ENCODE assay signal across 8 cellular contexts in the genomic region with DNA sequence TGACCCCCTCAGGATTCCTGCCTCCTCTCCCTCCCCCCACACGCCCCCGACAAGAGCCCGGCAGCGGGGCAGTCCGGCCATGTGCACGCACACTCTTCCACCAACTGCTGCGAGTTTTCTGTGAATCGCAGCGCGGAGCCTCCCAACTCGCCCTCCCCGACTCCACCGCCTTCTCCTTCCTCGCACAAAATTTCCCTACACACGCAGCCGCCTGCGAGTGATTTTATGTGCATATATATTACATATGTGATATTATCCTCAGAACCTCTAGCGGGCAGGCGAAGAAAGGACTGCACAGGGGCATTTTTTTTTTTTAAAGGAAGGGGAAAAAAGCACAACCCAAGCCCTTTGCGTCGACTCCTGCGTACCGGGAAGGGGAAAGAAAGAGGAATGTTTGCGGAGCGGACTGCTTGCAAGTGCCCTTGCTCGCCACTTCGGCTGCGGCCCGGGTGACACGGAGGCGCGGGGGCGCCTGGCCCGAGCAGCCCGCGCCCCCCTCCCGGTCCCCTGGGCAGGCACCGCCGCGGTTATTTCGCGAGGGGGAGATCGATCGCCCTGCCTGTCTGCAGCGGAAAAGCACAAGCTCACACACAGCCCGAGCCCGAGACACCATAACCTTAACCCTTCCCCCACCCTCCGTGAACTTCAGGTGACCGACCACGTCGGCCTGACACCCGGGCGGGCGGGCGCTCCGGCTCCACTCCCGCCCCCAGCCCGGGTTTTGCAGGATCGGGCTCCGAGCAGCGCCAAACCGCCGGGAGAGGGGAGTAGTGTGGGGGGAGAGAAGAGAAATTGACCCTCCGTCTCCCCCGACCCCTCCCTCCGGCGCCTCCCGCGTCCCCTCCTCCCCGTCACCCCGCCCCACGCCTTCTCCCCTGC. TPM values are rescaled to one million over a fixed set of nuclear protein-coding genes. Genes with fewer than 3 reads are reported as not detected.
DNase-seq lines count a peak whose midpoint lies in the region; ATAC-seq and TF ChIP-seq lines count a peak whose summit lies in the region.

No MANE protein-coding gene starts in this region.

- H3K4me3 ChIP-seq in neural cell (ENCODE audit: low read length) (peak overlapping the region; percentile 86), subcutaneous abdominal adipose tissue (ENCODE audit: low read depth in 1 of 5, low read length in 5 of 5) (peak overlapping the region; percentile 71 to 93 (median 82))

- peaks cover 13% of the 10 kb centered on the region for H4K20me1 ChIP-seq in neural cell (ENCODE audit: insufficient read depth)

- peaks cover 0 to 30% (median 20%) of the 10 kb centered on the region in 5 donors for H3K4me1 ChIP-seq in subcutaneous abdominal adipose tissue (ENCODE audit: control insufficient read depth in 5 of 5, insufficient read depth in 5 of 5, low read length in 5 of 5)

- H3K27ac ChIP-seq in neural cell (ENCODE audit: low read length), result peak overlapping the region; percentile 81
- peak overlapping the region; percentile 88 for H3K27ac ChIP-seq in subcutaneous abdominal adipose tissue (ENCODE audit: low read depth, low read length)

- H3K27me3 ChIP-seq in neural cell (ENCODE audit: insufficient read depth, low read depth, low read length) (no peaks in the 10 kb centered on the region), subcutaneous abdominal adipose tissue (ENCODE audit: control insufficient read depth in 5 of 5, insufficient read depth in 4 of 5, low read length in 5 of 5) (no peaks in the 10 kb centered on the region)

- DNase-seq in COR-L47 (lab: John Stamatoyannopoulos, UW), result peak; percentile 64
- peak; percentile 37 for DNase-seq in activated T-helper 9 cell treated with anti-CD3 and anti-CD28 coated beads, Interleukin-2, amount 50 U/mL, for 16 hours (ENCODE audit: low read depth)
- peak; percentile 49 for DNase-seq in fibroblast of the conjunctiva (ENCODE audit: low read depth)

- H3K36me3 ChIP-seq in neural cell (ENCODE audit: insufficient read depth, low read length) (no peaks in the 10 kb centered on the region), subcutaneous abdominal adipose tissue (ENCODE audit: control insufficient read depth in 5 of 5, insufficient read depth in 5 of 5, low read length in 5 of 5) (no peaks in the 10 kb centered on the region)

- H3K4me2 ChIP-seq in neural cell (ENCODE audit: low read length), result peak overlapping the region; percentile 80

- H3K9ac ChIP-seq in neural cell (ENCODE audit: low read length) (peak overlapping the region; percentile 93), subcutaneous abdominal adipose tissue (ENCODE audit: low read length in 5 of 5) (peak overlapping the region; percentile 23 to 79 (median 56))

- H3K9me3 ChIP-seq in neural cell (ENCODE audit: low read length) (no peaks in the 10 kb centered on the region), subcutaneous abdominal adipose tissue (ENCODE audit: control insufficient read depth in 5 of 5, low read length in 5 of 5) (no peaks in the 10 kb centered on the region)

- TF ChIP-seq EP300 in neural cell (conservative IDR thresholded peaks at IDR 0.05; ENCODE audit: poor library complexity, severe bottlenecking), result peak; percentile 26

- peak; percentile 48 for ATAC-seq in GM19372 (IDR thresholded peaks at IDR 0.05; ENCODE audit: low read depth, unreplicated experiment)
- peak; percentile 52 for ATAC-seq in HG03521 (IDR thresholded peaks at IDR 0.05; ENCODE audit: unreplicated experiment)

- H3K9me2 ChIP-seq in neural cell (ENCODE audit: insufficient read depth, low read length), result no peaks in the 10 kb centered on the region

- H3F3A ChIP-seq in neural cell (ENCODE audit: insufficient read depth, low read length, poor library complexity, severe bottlenecking), result no peaks in the 10 kb centered on the region

- H2AFZ ChIP-seq in neural cell (ENCODE audit: low read depth, low read length), result peak overlapping the region; percentile 6

- TF ChIP-seq CTCF in neural cell (IDR thresholded peaks at IDR 0.05; ENCODE audit: poor library complexity, severe bottlenecking), result peak; percentile 65

- H3K79me2 ChIP-seq in neural cell (replicated peaks; ENCODE audit: insufficient read depth, low read length), result peaks cover 49% of the 10 kb centered on the region

- TF ChIP-seq RAD21 in neural cell (conservative IDR thresholded peaks at IDR 0.05), result peak; percentile 49

TF ChIP-seq in PFSK-1, 5 proteins besides CTCF, POLR2A, EP300 and RAD21:
- no peak; the same call in 1 of the 2 replicates for TF ChIP-seq TAF1 (IDR thresholded peaks at IDR 0.05; ENCODE audit: borderline replicate concordance, insufficient read depth, low read length)
- TF ChIP-seq POLR2AphosphoS5 (IDR thresholded peaks at IDR 0.05; ENCODE audit: low read depth, low read length), result peak; percentile 47; the same call in 1 of the 2 replicates
- peak; percentile 35 for TF ChIP-seq FOXP2 (optimal IDR thresholded peaks at IDR 0.05; ENCODE audit: borderline replicate concordance, extremely low read depth, extremely low read length, insufficient read depth)
- TF ChIP-seq, protein P1, sequence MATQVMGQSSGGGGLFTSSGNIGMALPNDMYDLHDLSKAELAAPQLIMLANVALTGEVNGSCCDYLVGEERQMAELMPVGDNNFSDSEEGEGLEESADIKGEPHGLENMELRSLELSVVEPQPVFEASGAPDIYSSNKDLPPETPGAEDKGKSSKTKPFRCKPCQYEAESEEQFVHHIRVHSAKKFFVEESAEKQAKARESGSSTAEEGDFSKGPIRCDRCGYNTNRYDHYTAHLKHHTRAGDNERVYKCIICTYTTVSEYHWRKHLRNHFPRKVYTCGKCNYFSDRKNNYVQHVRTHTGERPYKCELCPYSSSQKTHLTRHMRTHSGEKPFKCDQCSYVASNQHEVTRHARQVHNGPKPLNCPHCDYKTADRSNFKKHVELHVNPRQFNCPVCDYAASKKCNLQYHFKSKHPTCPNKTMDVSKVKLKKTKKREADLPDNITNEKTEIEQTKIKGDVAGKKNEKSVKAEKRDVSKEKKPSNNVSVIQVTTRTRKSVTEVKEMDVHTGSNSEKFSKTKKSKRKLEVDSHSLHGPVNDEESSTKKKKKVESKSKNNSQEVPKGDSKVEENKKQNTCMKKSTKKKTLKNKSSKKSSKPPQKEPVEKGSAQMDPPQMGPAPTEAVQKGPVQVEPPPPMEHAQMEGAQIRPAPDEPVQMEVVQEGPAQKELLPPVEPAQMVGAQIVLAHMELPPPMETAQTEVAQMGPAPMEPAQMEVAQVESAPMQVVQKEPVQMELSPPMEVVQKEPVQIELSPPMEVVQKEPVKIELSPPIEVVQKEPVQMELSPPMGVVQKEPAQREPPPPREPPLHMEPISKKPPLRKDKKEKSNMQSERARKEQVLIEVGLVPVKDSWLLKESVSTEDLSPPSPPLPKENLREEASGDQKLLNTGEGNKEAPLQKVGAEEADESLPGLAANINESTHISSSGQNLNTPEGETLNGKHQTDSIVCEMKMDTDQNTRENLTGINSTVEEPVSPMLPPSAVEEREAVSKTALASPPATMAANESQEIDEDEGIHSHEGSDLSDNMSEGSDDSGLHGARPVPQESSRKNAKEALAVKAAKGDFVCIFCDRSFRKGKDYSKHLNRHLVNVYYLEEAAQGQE (IDR thresholded peaks at IDR 0.05; ENCODE audit: insufficient read depth in 1 of 2, low read depth in 2 of 2, low read length in 2 of 2), result no peak
- TF ChIP-seq SIN3A (IDR thresholded peaks at IDR 0.05; ENCODE audit: borderline replicate concordance, insufficient read depth, low read length), result 0 out of 2 replicates have a peak, but pooled peaks have one; percentile 4

TF ChIP-seq in neural cell, 6 proteins besides CTCF, POLR2A, EP300 and RAD21:
- peak; percentile 59 for TF ChIP-seq SMC3 (conservative IDR thresholded peaks at IDR 0.05; ENCODE audit: poor library complexity)
- TF ChIP-seq TAF1 (IDR thresholded peaks at IDR 0.05; ENCODE audit: low read depth), result peak; percentile 37
- TF ChIP-seq POLR2AphosphoS5 (IDR thresholded peaks at IDR 0.05), result no peak
- peak; percentile 76 for TF ChIP-seq MXI1 (conservative IDR thresholded peaks at IDR 0.05; ENCODE audit: poor library complexity, severe bottlenecking)
- no peak for TF ChIP-seq EZH2 (IDR thresholded peaks at IDR 0.05; ENCODE audit: borderline replicate concordance, insufficient read depth, low read length, poor library complexity, severe bottlenecking)
- TF ChIP-seq, protein P1 (IDR thresholded peaks at IDR 0.05; ENCODE audit: borderline replicate concordance), result no peak

RNA-seq across cellular contexts. Expression of a gene that starts 2.2 kb away (rescaled TPM):
- polyA plus RNA-seq in PFSK-1 (2012; ENCODE audit: insufficient read length, low read depth), result 16.7 TPM
- polyA plus RNA-seq in neural cell, result 11.2 and 12.1 TPM in 2 replicates
- 39.9 and 43.5 TPM in 2 replicates for polyA minus RNA-seq in neural cell

Comparison
In these comparisons a context has a peak if more than half of its experiments do, and no peak if none do; other contexts are left out.
1. Peak in every context shown above with its lines: DNase-seq, ATAC-seq, H3K4me3 ChIP-seq and H3K27ac ChIP-seq.